34 cellular contexts compared by ENCODE assay signal in the genomic region with DNA sequence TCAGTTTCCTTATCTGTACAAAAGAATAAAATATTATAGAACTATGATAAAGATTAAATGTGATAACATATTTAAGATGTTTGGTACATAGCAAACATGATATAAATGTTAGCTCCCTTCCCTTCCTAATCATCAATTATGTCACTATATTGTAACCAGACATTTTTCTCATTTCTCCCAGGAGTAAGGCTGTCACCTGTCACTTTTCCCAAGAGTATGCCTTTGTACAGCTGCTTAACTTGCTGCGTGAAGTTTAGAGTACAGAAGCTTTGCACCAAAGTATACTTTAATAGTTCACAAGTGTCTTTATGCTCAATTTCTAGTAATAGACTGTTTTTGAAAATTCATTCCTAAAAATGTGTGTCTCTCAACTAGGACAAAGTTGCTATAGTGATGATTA.
"Had no signal": no experiment of that assay in that cellular context is flagged by ENCODE, and none has a peak within 500 bp of the region (broad histone marks: within the 10 kb centered on the region; RNA-seq: fewer than 3 reads in every experiment).

No MANE protein-coding gene starts in this region.

- DNase-seq: Karpas-422, Kasumi-1, MG63, MM.1S, MV-4-11, NCI-H1048, NCI-H1092, NCI-H1092 treated with DMSO at 0.1 percent for 48 hours, NCI-H1105, NCI-H1105 treated with DMSO at 0.1 percent for 48 hours, NCI-H1417, NCI-H1417 treated with DMSO at 0.1 percent for 48 hours, NCI-H1436, NCI-H1436 treated with DMSO at 0.1 percent for 48 hours, NCI-H146, NCI-H1694, NCI-H1694 treated with DMSO at 0.1 percent for 48 hours, NCI-H187, NCI-H187 treated with DMSO at 0.1 percent for 48 hours, NCI-H1930, NCI-H2029, NCI-H2029 treated with DMSO at 0.1 percent for 48 hours, NCI-H2081, NCI-H2081 treated with DMSO at 0.1 percent for 48 hours, NCI-H2107, NCI-H2171, NCI-H2171 treated with DMSO at 0.1 percent for 48 hours, NCI-H2227 treated with DMSO at 0.1 percent for 48 hours, NCI-H226, NCI-H345, NCI-H446, NCI-H446 treated with DMSO at 0.1 percent for 48 hours, NCI-H510A had no signal

- H3K9me3 ChIP-seq: MG63 had no signal

- H3K4me3 ChIP-seq: MG63 had no signal

- H3K27me3 ChIP-seq: MG63 had no signal

- H3K36me3 ChIP-seq: MG63 had no signal

- H3K27ac ChIP-seq: KMS-11 had no signal
